22 cellular contexts compared by ENCODE assay signal in the genomic region with DNA sequence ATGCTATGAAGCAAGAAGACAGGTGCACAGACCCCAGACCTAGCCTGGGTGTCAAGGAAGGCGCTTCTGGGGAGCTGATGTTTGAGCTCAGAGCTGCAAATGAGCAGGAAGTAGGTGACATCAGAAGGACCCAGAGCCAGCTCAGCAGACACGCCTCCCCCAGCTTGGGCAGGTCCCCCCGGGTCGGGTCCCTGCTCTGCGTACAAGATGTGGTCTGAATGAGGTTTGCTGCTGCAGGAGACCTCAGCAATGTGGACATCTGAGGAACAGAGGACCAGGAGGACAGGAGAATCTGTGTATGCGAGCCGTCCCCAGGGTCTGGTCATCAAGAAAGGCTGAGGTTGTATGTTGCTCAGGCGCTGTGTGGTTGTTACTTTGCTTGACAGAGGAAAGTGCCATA. TPM values are rescaled to one million over a fixed set of nuclear protein-coding genes. Genes with fewer than 3 reads are reported as not detected.
A peak's percentile ranks its signal among the peaks of the same experiment; 100 is the strongest.
DNase-seq lines count a peak whose midpoint lies in the region; ATAC-seq, FAIRE-seq and TF ChIP-seq lines count a peak whose summit lies in the region.
"Had no signal": no experiment of that assay in that cellular context is flagged by ENCODE, and none has a peak within 500 bp of the region (broad histone marks: within the 10 kb centered on the region; RNA-seq: fewer than 3 reads in every experiment).

No MANE protein-coding gene starts in this region.

- H4K20me1 ChIP-seq in HepG2 (ENCODE audit: insufficient read depth, low read length) = no peaks in the 10 kb centered on the region
- no peaks in the 10 kb centered on the region for H4K20me1 ChIP-seq in GM23338 (replicated peaks; ENCODE audit: insufficient read depth)

- no peak overlapping the region for H3K4me3 Mint-ChIP-seq in activated T-cell treated with anti-CD3 and anti-CD28 coated beads, Interleukin-2, amount 50 U/mL, for 24 hours
- H3K4me3 Mint-ChIP-seq in stimulated activated effector memory CD8-positive, alpha-beta T cell treated with anti-CD3 and anti-CD28 coated beads, Interleukin-12 subunit alpha, Interleukin-12 subunit beta, amount 100 ng/mL, for 72 hours = no peak overlapping the region
- no peak overlapping the region for H3K4me3 Mint-ChIP-seq in GM23338
- H3K4me3 Mint-ChIP-seq: CD4-positive, alpha-beta T cell had no signal

- WGBS in HepG2 (ENCODE audit: low lambda C conversion rate) = 29% methylated on average over 1 of the region's 8 CpGs
- 87% methylated on average over 4 of the region's 8 CpGs for WGBS in right lobe of liver (ENCODE audit: insufficient coverage, low coverage, low lambda C conversion rate, missing lambda C conversion rate)
- 78 to 79% methylated on average over 8 of the region's 8 CpGs for WGBS in sigmoid colon, 2 donors

- no peak overlapping the region for H3K27ac ChIP-seq in HepG2 (ENCODE audit: extremely low read length, insufficient read depth, low read length)
- no peak overlapping the region for H3K27ac ChIP-seq in right lobe of liver
- H3K27ac ChIP-seq in sigmoid colon = no peak overlapping the region
- H3K27ac ChIP-seq in GM23338 (ENCODE audit: low read depth) = no peak overlapping the region
- H3K27ac ChIP-seq: 22Rv1, C4-2B, GM23248 had no signal

- no peak overlapping the region for H3K27ac Mint-ChIP-seq in activated T-cell treated with anti-CD3 and anti-CD28 coated beads, Interleukin-2, amount 50 U/mL, for 24 hours
- no peak overlapping the region for H3K27ac Mint-ChIP-seq in stimulated activated effector memory CD8-positive, alpha-beta T cell treated with anti-CD3 and anti-CD28 coated beads, Interleukin-12 subunit alpha, Interleukin-12 subunit beta, amount 100 ng/mL, for 72 hours
- H3K27ac Mint-ChIP-seq in GM23338 = no peak overlapping the region
- H3K27ac Mint-ChIP-seq: CD4-positive, alpha-beta T cell had no signal

- TF ChIP-seq EP300 in HepG2 (IDR thresholded peaks at IDR 0.05; ENCODE audit: low read depth in 2 of 2, low read length in 2 of 2) = no peak
- no peak for TF ChIP-seq EP300 in HepG2 (CRISPR knock-in tag; IDR thresholded peaks at IDR 0.05; ENCODE audit: borderline replicate concordance)
- TF ChIP-seq EP300 in sigmoid colon (IDR thresholded peaks at IDR 0.05) = no peak

- H3K79me2 ChIP-seq in HepG2 (ENCODE audit: insufficient read depth, low read length) = peaks cover 6% of the 10 kb centered on the region
- no peaks in the 10 kb centered on the region for H3K79me2 ChIP-seq in GM23338 (replicated peaks; ENCODE audit: insufficient read depth)

- H3K4me3 ChIP-seq in HepG2 (replicated peaks in 1 of 3; ENCODE audit: insufficient read depth in 1 of 3, low read depth in 2 of 3, low read length in 3 of 3) = peak overlapping the region; percentile 17 to 51 (median 42); a peak in 4 of 6 replicates
- H3K4me3 ChIP-seq in right lobe of liver = no peak overlapping the region
- no peak overlapping the region for H3K4me3 ChIP-seq in sigmoid colon
- no peak overlapping the region for H3K4me3 ChIP-seq in GM23338
- H3K4me3 ChIP-seq: A549, GM23248 had no signal

- H3K36me3 Mint-ChIP-seq in activated T-cell treated with anti-CD3 and anti-CD28 coated beads, Interleukin-2, amount 50 U/mL, for 24 hours (ENCODE audit: low read depth) = no peaks in the 10 kb centered on the region
- H3K36me3 Mint-ChIP-seq in stimulated activated effector memory CD8-positive, alpha-beta T cell treated with anti-CD3 and anti-CD28 coated beads, Interleukin-12 subunit alpha, Interleukin-12 subunit beta, amount 100 ng/mL, for 72 hours = no peaks in the 10 kb centered on the region
- H3K36me3 Mint-ChIP-seq in GM23338 (ENCODE audit: low read depth) = no peaks in the 10 kb centered on the region

- TF ChIP-seq POLR2A in HepG2 (IDR thresholded peaks at IDR 0.05; ENCODE audit: insufficient read depth in 1 of 2, low read depth in 2 of 2, low read length in 2 of 2) (no peak), right lobe of liver (IDR thresholded peaks at IDR 0.05) (no peak), sigmoid colon (IDR thresholded peaks at IDR 0.05) (no peak)

- peaks cover 44% of the 10 kb centered on the region for H3K27me3 Mint-ChIP-seq in activated T-cell treated with anti-CD3 and anti-CD28 coated beads, Interleukin-2, amount 50 U/mL, for 24 hours
- H3K27me3 Mint-ChIP-seq in GM23338 (ENCODE audit: insufficient read depth, low read depth, poor library complexity) = peaks cover 2% of the 10 kb centered on the region

- H3K27me3 ChIP-seq in HepG2 (ENCODE audit: control insufficient read depth in 1 of 2, insufficient read depth in 2 of 2, low read length in 2 of 2) (no peaks in the 10 kb centered on the region; a peak in 1 of 5 replicates), right lobe of liver (no peaks in the 10 kb centered on the region), sigmoid colon (no peaks in the 10 kb centered on the region), GM23338 (ENCODE audit: insufficient read depth) (no peaks in the 10 kb centered on the region)

- no TSS peak for BruUV-seq in HepG2 (replicated peaks; lab: Mats Ljungman, UMichigan)

- H3K4me1 Mint-ChIP-seq in activated T-cell treated with anti-CD3 and anti-CD28 coated beads, Interleukin-2, amount 50 U/mL, for 24 hours (ENCODE audit: low read depth) = no peaks in the 10 kb centered on the region
- no peaks in the 10 kb centered on the region for H3K4me1 Mint-ChIP-seq in stimulated activated effector memory CD8-positive, alpha-beta T cell treated with anti-CD3 and anti-CD28 coated beads, Interleukin-12 subunit alpha, Interleukin-12 subunit beta, amount 100 ng/mL, for 72 hours
- H3K4me1 Mint-ChIP-seq in GM23338 = peaks cover 23% of the 10 kb centered on the region

- CTCF ChIA-PET in HepG2 (lab: Yijun Ruan, JAX; ENCODE audit: low intra/inter-chr PET ratio, low total read pairs) = no interaction called here

- H3K9me3 Mint-ChIP-seq in activated T-cell treated with anti-CD3 and anti-CD28 coated beads, Interleukin-2, amount 50 U/mL, for 24 hours = no peaks in the 10 kb centered on the region
- no peaks in the 10 kb centered on the region for H3K9me3 Mint-ChIP-seq in stimulated activated effector memory CD8-positive, alpha-beta T cell treated with anti-CD3 and anti-CD28 coated beads, Interleukin-12 subunit alpha, Interleukin-12 subunit beta, amount 100 ng/mL, for 72 hours
- H3K9me3 Mint-ChIP-seq in GM23338 = no peaks in the 10 kb centered on the region; the same call in 2 of the 3 replicates
- H3K9me3 Mint-ChIP-seq: CD4-positive, alpha-beta T cell had no signal

- no peak for TF ChIP-seq CTCF in HepG2 (CRISPR knock-in tag; IDR thresholded peaks at IDR 0.05)
- TF ChIP-seq CTCF in right lobe of liver (IDR thresholded peaks at IDR 0.05) = no peak
- no peak for TF ChIP-seq CTCF in sigmoid colon (IDR thresholded peaks at IDR 0.05)
- no peak for TF ChIP-seq CTCF in GM23338 (conservative IDR thresholded peaks at IDR 0.05; ENCODE audit: low read depth in 2 of 2)

- H3K9me3 ChIP-seq in HepG2 (ENCODE audit: low read length) (no peaks in the 10 kb centered on the region), right lobe of liver (no peaks in the 10 kb centered on the region), sigmoid colon (no peaks in the 10 kb centered on the region)
- H3K9me3 ChIP-seq: A549 had no signal

- H3K4me1 ChIP-seq in HepG2 (ENCODE audit: insufficient read depth, low read length) (peaks cover 87% of the 10 kb centered on the region), right lobe of liver (peaks cover 0 to 6% (median 0%) of the 10 kb centered on the region in 4 donors), sigmoid colon (peaks cover 0 to 33% (median 31%) of the 10 kb centered on the region in 4 donors), GM23338 (ENCODE audit: insufficient read depth) (peaks cover 19% of the 10 kb centered on the region)

- no peaks in the 10 kb centered on the region; the same call in 1 of the 2 replicates for H3F3A ChIP-seq in GM23338 (replicated peaks; ENCODE audit: low read depth)

- H3K4me2 ChIP-seq in HepG2 (ENCODE audit: low read depth, low read length) (peak overlapping the region; percentile 85), GM23338 (no peak overlapping the region)
- H3K4me2 ChIP-seq: A549 had no signal

- POLR2A ChIA-PET in HepG2 (lab: Yijun Ruan, JAX) = interaction anchor here (1.0 kb wide), 1 partner anchor 14 kb away, joined by 3 read pairs; no protein-coding TSS in a partner anchor

- H2AFZ ChIP-seq in HepG2 (ENCODE audit: low read length) (no peak overlapping the region), GM23338 (no peak overlapping the region)
- H2AFZ ChIP-seq: GM23248 had no signal

- no peak for TF ChIP-seq RAD21 in HepG2 (CRISPR knock-in tag; IDR thresholded peaks at IDR 0.05)

- in situ Hi-C loops in HepG2 (cut with HindIII; ENCODE audit: extremely low pct_ligation_motif_present, low pct_unique_long_range_greater_than_20kb) = no loop called here

- no peak for FAIRE-seq in HepG2 (lab: Jason Lieb, UNC)
- FAIRE-seq: A549, GM12892, GM18507, H54, HTR-8/SVneo had no signal

- no peaks in the 10 kb centered on the region; the same call in 1 of the 2 replicates for H3K9me2 ChIP-seq in GM23338 (ENCODE audit: insufficient read depth)

- peak overlapping the region; percentile 16; the same call in 1 of the 2 replicates for H3K9ac ChIP-seq in HepG2 (ENCODE audit: insufficient read depth, low read depth, low read length)
- H3K9ac ChIP-seq: GM23248 had no signal

- ATAC-seq in HepG2 (peak; percentile 57), right lobe of liver (no peak), GM23338 (no peak)
- peak; percentile 13 for ATAC-seq in stimulated activated effector memory CD8-positive, alpha-beta T cell treated with anti-CD3 and anti-CD28 coated beads, Interleukin-12 subunit alpha, Interleukin-12 subunit beta, amount 100 ng/mL, for 72 hours

- DNase-seq in activated T-cell treated with anti-CD3 and anti-CD28 coated beads for 1 hour (ENCODE audit: low read depth) (peak; percentile 1), HepG2 (ENCODE audit: low spot score) (no peak), right lobe of liver (no peak), sigmoid colon (peak; percentile 54), GM23338 (ENCODE audit: low spot score) (no peak), COLO668 (lab: John Stamatoyannopoulos, UW; ENCODE audit: unreplicated experiment) (no peak)
- no peak for DNase-seq in activated T-cell treated with anti-CD3 and anti-CD28 coated beads, Interleukin-2, amount 50 U/mL, for 24 hours
- DNase-seq in stimulated activated effector memory CD8-positive, alpha-beta T cell treated with anti-CD3 and anti-CD28 coated beads, Interleukin-12 subunit alpha, Interleukin-12 subunit beta, amount 100 ng/mL, for 72 hours (ENCODE audit: low spot score in 2 of 2) = no peak
- DNase-seq: AML-193; CD4-positive, alpha-beta T cell; DMS153; DMS79; GDM1; GM23248; HCEC 1CT had no signal

- H3K36me3 ChIP-seq in HepG2 (replicated peaks in 1 of 2; ENCODE audit: control insufficient read depth in 1 of 2, insufficient read depth in 2 of 2, low read length in 2 of 2) (no peaks in the 10 kb centered on the region), right lobe of liver (no peaks in the 10 kb centered on the region), sigmoid colon (no peaks in the 10 kb centered on the region), GM23338 (ENCODE audit: insufficient read depth) (no peaks in the 10 kb centered on the region)

- intact Hi-C loops in HepG2 (cut with micrococcal nuclease; ENCODE audit: unreplicated experiment) (loop anchor here (10.0 kb wide), 1 partner anchor 224 kb away; no protein-coding TSS in a partner anchor), right lobe of liver (cut with DNase I) (loop anchor here in 1 of 2 donors (10.0 kb wide), 1 partner anchor 56 kb away; the partner anchor contains the start of gene TACC2), sigmoid colon (cut with DNase I) (no loop called here)

RNA-seq across cellular contexts. Expression of gene TACC2, which starts 51.8 kb away (rescaled TPM):
- total RNA-seq in HepG2 (2016; rRNA removed; fragmentation: Illumina TruSeq; extraction: Trizol) = 11.8 and 16.1 TPM in 2 replicates
- total RNA-seq in HepG2 (2016; cell fraction: cytosol; rRNA removed; fragmentation: Illumina TruSeq; extraction: Trizol; ENCODE audit: low read depth) = 3.0 and 3.6 TPM in 2 replicates
- total RNA-seq in HepG2 (2016; cell fraction: insoluble cytoplasmic fraction; rRNA removed; fragmentation: Illumina TruSeq; extraction: Trizol) = 11.8 and 16.2 TPM in 2 replicates
- 8.9 and 10.3 TPM in 2 replicates for total RNA-seq in HepG2 (2016; cell fraction: membrane; rRNA removed; fragmentation: Illumina TruSeq; extraction: Trizol)
- total RNA-seq in HepG2 (2016; cell fraction: nucleus; rRNA removed; fragmentation: Illumina TruSeq; extraction: Trizol) = 23.8 and 25.0 TPM in 2 replicates
- 15.3 and 16.0 TPM in 2 replicates for polyA plus RNA-seq in HepG2 (2011; rRNA removed)
- 7.6 and 10.9 TPM in 2 replicates for polyA plus RNA-seq in HepG2 (2011; cell fraction: cytosol; rRNA removed)
- 37.7 and 43.0 TPM in 2 replicates for polyA plus RNA-seq in HepG2 (2011; cell fraction: nucleus; rRNA removed)
- polyA plus RNA-seq in HepG2 (2012) = 21.9 and 23.8 TPM in 2 replicates
- 1.6 and 2.9 TPM in 2 replicates for polyA plus RNA-seq in HepG2 (2016; cell fraction: cytosol; fragmentation: Illumina TruSeq; extraction: Trizol; ENCODE audit: low read depth)
- 24.0 and 27.9 TPM in 2 replicates for polyA plus RNA-seq in HepG2 (2016; cell fraction: insoluble cytoplasmic fraction; fragmentation: Illumina TruSeq; extraction: Trizol; ENCODE audit: low read depth)
- 6.4 and 8.1 TPM in 2 replicates for polyA plus RNA-seq in HepG2 (2016; cell fraction: membrane; fragmentation: Illumina TruSeq; extraction: Trizol; ENCODE audit: low read depth)
- polyA plus RNA-seq in HepG2 (2016; cell fraction: nucleus; fragmentation: Illumina TruSeq; extraction: Trizol; ENCODE audit: insufficient read depth, low read depth) = 35.9 and 48.4 TPM in 2 replicates
- polyA minus RNA-seq in HepG2 (2011; rRNA and poly(A)+ RNA removed; ENCODE audit: low replicate concordance) = 10.4 and 18.0 TPM in 2 replicates
- 9.7 and 13.0 TPM in 2 replicates for polyA minus RNA-seq in HepG2 (2011; cell fraction: cytosol; rRNA and poly(A)+ RNA removed)
- 30.6 and 33.9 TPM in 2 replicates for polyA minus RNA-seq in HepG2 (2011; cell fraction: nucleus; rRNA and poly(A)+ RNA removed)
- total RNA-seq in right lobe of liver = 10 to 100 TPM; 16.2 to 21.1 (median 18.8) TPM
- 100 to 1,000 TPM in 1 of 4 donors, 10 to 100 TPM in 3; 64.2 to 173 (median 73.3) TPM for total RNA-seq in sigmoid colon
- 10 to 100 TPM; 43.7 to 77.7 (median 55.3) TPM for polyA plus RNA-seq in sigmoid colon
- 24.2 and 35.9 TPM in 2 replicates for total RNA-seq in GM23338 (2014; rRNA removed; shearing (Covaris generic))
- polyA plus RNA-seq in GM23338 (2016; fragmentation: Nextera tagmentation; extraction: Ambion mirVana) = 25.8 and 30.8 TPM in 2 replicates
- total RNA-seq: CD4-positive, alpha-beta T cell had no signal

Comparison
In these comparisons a context has a peak if more than half of its experiments do, and no peak if none do; other contexts are left out.
1. DNase-seq: peak in activated T-cell treated with anti-CD3 and anti-CD28 coated beads for 1 hour (single experiment) and sigmoid colon (single experiment); none in activated T-cell treated with anti-CD3 and anti-CD28 coated beads, Interleukin-2, amount 50 U/mL, for 24 hours (single experiment), HepG2 (single experiment), right lobe of liver (0 of 3), stimulated activated effector memory CD8-positive, alpha-beta T cell treated with anti-CD3 and anti-CD28 coated beads, Interleukin-12 subunit alpha, Interleukin-12 subunit beta, amount 100 ng/mL, for 72 hours (0 of 2), GM23338 (single experiment) and COLO668 (single experiment).
2. ATAC-seq: peak in HepG2 (single experiment) and stimulated activated effector memory CD8-positive, alpha-beta T cell treated with anti-CD3 and anti-CD28 coated beads, Interleukin-12 subunit alpha, Interleukin-12 subunit beta, amount 100 ng/mL, for 72 hours (single experiment); none in right lobe of liver (0 of 4) and GM23338 (single experiment).
3. H3K4me3 ChIP-seq: peak in HepG2 (3 of 3); none in right lobe of liver (0 of 3), sigmoid colon (0 of 4) and GM23338 (single experiment).